15 cellular contexts compared by ENCODE assay signal in the genomic region with DNA sequence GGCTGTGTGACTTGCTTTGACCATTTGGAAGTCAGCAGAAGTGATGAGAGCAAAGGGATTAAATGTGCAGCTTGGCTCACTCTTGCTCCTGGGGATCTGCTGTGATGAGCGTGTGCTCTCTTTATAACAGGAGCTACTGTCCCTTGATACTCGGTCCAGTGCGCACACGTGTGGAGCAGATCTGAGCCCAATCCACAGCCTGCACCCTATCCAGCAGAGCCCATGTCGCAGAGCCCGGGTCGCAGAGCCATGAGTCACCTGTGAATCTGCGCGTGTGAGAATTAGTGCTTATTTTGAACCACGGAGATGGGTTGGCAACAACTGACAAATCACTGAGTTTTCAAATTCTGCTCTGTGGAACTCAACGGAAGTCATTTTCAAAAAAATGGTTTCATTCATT.
DNase-seq lines count a peak whose midpoint lies in the region; ATAC-seq and TF ChIP-seq lines count a peak whose summit lies in the region.
"Had no signal": no experiment of that assay in that cellular context is flagged by ENCODE, and none has a peak within 500 bp of the region (broad histone marks: within the 10 kb centered on the region; RNA-seq: fewer than 3 reads in every experiment).

No MANE protein-coding gene starts in this region.

- TF ChIP-seq CTCF in RWPE2 (IDR thresholded peaks at IDR 0.05; ENCODE audit: poor library complexity, severe bottlenecking) (no peak), Peyer's patch (IDR thresholded peaks at IDR 0.05) (no peak)

- H3K4me1 ChIP-seq in RWPE2 (ENCODE audit: insufficient read depth, poor library complexity, severe bottlenecking) (no peaks in the 10 kb centered on the region), Peyer's patch (no peaks in the 10 kb centered on the region)
- H3K4me1 ChIP-seq: BLaER1 treated with 17β-estradiol and CSF1 and Interleukin-3, amounts not matched to agents 10 nM and 100 nM; Caco-2 had no signal

- H3K27ac ChIP-seq in RWPE2 (ENCODE audit: poor library complexity, severe bottlenecking): no peak overlapping the region
- no peak overlapping the region for H3K27ac ChIP-seq in Peyer's patch
- H3K27ac ChIP-seq: BLaER1 treated with 17β-estradiol and CSF1 and Interleukin-3, amounts not matched to agents 10 nM and 100 nM; C4-2B had no signal

- H3K27me3 ChIP-seq in RWPE2 (ENCODE audit: insufficient read depth, poor library complexity, severe bottlenecking) (no peaks in the 10 kb centered on the region), Peyer's patch (no peaks in the 10 kb centered on the region)
- H3K27me3 ChIP-seq: BLaER1 treated with 17β-estradiol and CSF1 and Interleukin-3, amounts not matched to agents 10 nM and 100 nM had no signal

- no peaks in the 10 kb centered on the region for H3K36me3 ChIP-seq in RWPE2 (ENCODE audit: low read depth)
- H3K36me3 ChIP-seq in Peyer's patch: no peaks in the 10 kb centered on the region
- H3K36me3 ChIP-seq: BLaER1 treated with 17β-estradiol and CSF1 and Interleukin-3, amounts not matched to agents 10 nM and 100 nM had no signal

- H3K4me3 ChIP-seq in RWPE2 (ENCODE audit: severe bottlenecking) (no peak overlapping the region), Peyer's patch (no peak overlapping the region)
- H3K4me3 ChIP-seq: BLaER1 treated with 17β-estradiol and CSF1 and Interleukin-3, amounts not matched to agents 10 nM and 100 nM had no signal

- DNase-seq in HuH-7.5 (ENCODE audit: low spot score) (peak; percentile 43), RWPE2 (ENCODE audit: low spot score) (peak; percentile 59), Peyer's patch (no peak), NCI-H2107 (lab: John Stamatoyannopoulos, UW) (no peak)
- DNase-seq: 8988T; ACHN; Caco-2; Calu3; CD4-positive, alpha-beta T cell; CD8-positive, alpha-beta T cell; DMS79 treated with DMSO at 0.1 percent for 48 hours; GF-D8 had no signal

- peak; percentile 16; the same call in 1 of the 3 replicates for ATAC-seq in RWPE2 (ENCODE audit: low read depth)
- ATAC-seq in GM18909 (IDR thresholded peaks at IDR 0.05; ENCODE audit: poor library complexity, unreplicated experiment): no peak
- ATAC-seq: CD8-positive, alpha-beta T cell had no signal

- no peak for TF ChIP-seq POLR2A in Peyer's patch (IDR thresholded peaks at IDR 0.05)

- no peaks in the 10 kb centered on the region for H3K9me3 ChIP-seq in RWPE2 (ENCODE audit: severe bottlenecking)
- no peaks in the 10 kb centered on the region for H3K9me3 ChIP-seq in Peyer's patch
- H3K9me3 ChIP-seq: BLaER1 treated with 17β-estradiol and CSF1 and Interleukin-3, amounts not matched to agents 10 nM and 100 nM; Caco-2 had no signal

Comparison
In these comparisons a context has a peak if more than half of its experiments do, and no peak if none do; other contexts are left out.
1. DNase-seq: peak in HuH-7.5 (single experiment) and RWPE2 (single experiment); none in Peyer's patch (0 of 3) and NCI-H2107 (single experiment).